8 cellular contexts compared by ENCODE assay signal in genomic region chr14:20652996-20653975, GRCh38. TPM values are rescaled to one million over a fixed set of nuclear protein-coding genes. Genes with fewer than 3 reads are reported as not detected.
DNase-seq lines count a peak whose midpoint lies in the region; ATAC-seq lines count a peak whose summit lies in the region.

No MANE protein-coding gene starts in this region.

- H3K27ac Mint-ChIP-seq in IgD-negative memory B cell, result peak overlapping the region in 2 of 3 donors; percentile 36 to 94
- no peak overlapping the region for H3K27ac Mint-ChIP-seq in activated T-helper 17 cell treated with anti-CD3 and anti-CD28 coated beads, Interleukin-2, amount 50 U/mL, for 72 hours
- H3K27ac Mint-ChIP-seq in immature natural killer cell, result no peak overlapping the region
- H3K27ac Mint-ChIP-seq in stimulated activated naive CD8-positive, alpha-beta T cell treated with anti-CD3 and anti-CD28 coated beads, Interleukin-15, amount 100 ng/mL, for 72 hours, result peak overlapping the region in 1 of 2 donors; percentile 74

- peaks cover 7 to 18% (median 18%) of the 10 kb centered on the region in 3 donors for H3K4me1 Mint-ChIP-seq in IgD-negative memory B cell
- H3K4me1 Mint-ChIP-seq in activated T-helper 17 cell treated with anti-CD3 and anti-CD28 coated beads, Interleukin-2, amount 50 U/mL, for 72 hours, result peaks cover 14% of the 10 kb centered on the region
- H3K4me1 Mint-ChIP-seq in immature natural killer cell, result peaks cover 14 to 30% of the 10 kb centered on the region in 2 donors
- peaks cover 33% of the 10 kb centered on the region for H3K4me1 Mint-ChIP-seq in stimulated activated naive CD8-positive, alpha-beta T cell treated with anti-CD3 and anti-CD28 coated beads, Interleukin-15, amount 100 ng/mL, for 72 hours

- peaks cover 2% of the 10 kb centered on the region for H3K36me3 Mint-ChIP-seq in IgD-negative memory B cell
- H3K36me3 Mint-ChIP-seq in activated T-helper 17 cell treated with anti-CD3 and anti-CD28 coated beads, Interleukin-2, amount 50 U/mL, for 72 hours (ENCODE audit: low read depth), result no peaks in the 10 kb centered on the region
- no peaks in the 10 kb centered on the region for H3K36me3 Mint-ChIP-seq in immature natural killer cell

- H3K27me3 Mint-ChIP-seq in IgD-negative memory B cell (peaks cover 37% of the 10 kb centered on the region), immature natural killer cell (ENCODE audit: low read depth in 3 of 3) (peaks cover 23 to 41% (median 24%) of the 10 kb centered on the region in 3 donors)
- H3K27me3 Mint-ChIP-seq in activated T-helper 17 cell treated with anti-CD3 and anti-CD28 coated beads, Interleukin-2, amount 50 U/mL, for 72 hours, result peaks cover 58% of the 10 kb centered on the region
- peaks cover 80% of the 10 kb centered on the region for H3K27me3 Mint-ChIP-seq in stimulated activated naive CD8-positive, alpha-beta T cell treated with anti-CD3 and anti-CD28 coated beads, Interleukin-15, amount 100 ng/mL, for 72 hours

- H3K9me3 Mint-ChIP-seq in IgD-negative memory B cell, result no peaks in the 10 kb centered on the region
- no peaks in the 10 kb centered on the region for H3K9me3 Mint-ChIP-seq in activated T-helper 17 cell treated with anti-CD3 and anti-CD28 coated beads, Interleukin-2, amount 50 U/mL, for 72 hours
- no peaks in the 10 kb centered on the region for H3K9me3 Mint-ChIP-seq in immature natural killer cell
- H3K9me3 Mint-ChIP-seq in stimulated activated naive CD8-positive, alpha-beta T cell treated with anti-CD3 and anti-CD28 coated beads, Interleukin-15, amount 100 ng/mL, for 72 hours, result no peaks in the 10 kb centered on the region

- peak; percentile 70 for ATAC-seq in activated T-helper 17 cell treated with anti-CD3 and anti-CD28 coated beads, Interleukin-2, amount 50 U/mL, for 72 hours (replicated peaks)
- peak; percentile 88 for ATAC-seq in stimulated activated naive CD8-positive, alpha-beta T cell treated with anti-CD3 and anti-CD28 coated beads, Interleukin-15, amount 100 ng/mL, for 72 hours
- ATAC-seq in GM21360 (IDR thresholded peaks at IDR 0.05; ENCODE audit: unreplicated experiment) (no peak), HG02678 (IDR thresholded peaks at IDR 0.05; ENCODE audit: unreplicated experiment) (no peak)

- DNase-seq in ELF-1 (ENCODE audit: low read depth, low spot score) (peak; percentile 96), immature natural killer cell (peak in 1 of 3 donors; percentile 31), SK-N-DZ (ENCODE audit: low spot score) (no peak)
- DNase-seq in stimulated activated naive CD8-positive, alpha-beta T cell treated with anti-CD3 and anti-CD28 coated beads, Interleukin-15, amount 100 ng/mL, for 72 hours, result peak; percentile 51 to 80

- H3K4me3 Mint-ChIP-seq in IgD-negative memory B cell, result peak overlapping the region; percentile 47 to 74 (median 70)
- peak overlapping the region; percentile 50 for H3K4me3 Mint-ChIP-seq in activated T-helper 17 cell treated with anti-CD3 and anti-CD28 coated beads, Interleukin-2, amount 50 U/mL, for 72 hours
- H3K4me3 Mint-ChIP-seq in immature natural killer cell, result peak overlapping the region; percentile 40 to 55 (median 46)
- peak overlapping the region; percentile 75 to 78 for H3K4me3 Mint-ChIP-seq in stimulated activated naive CD8-positive, alpha-beta T cell treated with anti-CD3 and anti-CD28 coated beads, Interleukin-15, amount 100 ng/mL, for 72 hours

RNA-seq across cellular contexts. Expression of gene OR6S1, which starts 11.8 kb away (rescaled TPM):
- polyA plus RNA-seq in IgD-negative memory B cell (not detected), immature natural killer cell (not detected)
- not detected for total RNA-seq in activated T-helper 17 cell treated with anti-CD3 and anti-CD28 coated beads, Interleukin-2, amount 50 U/mL, for 72 hours
- not detected in 2 replicates for polyA plus RNA-seq in SK-N-DZ (2014; cell fraction: cytosol; rRNA removed)
- not detected in 2 replicates for polyA plus RNA-seq in SK-N-DZ (2014; cell fraction: nucleus; rRNA removed)

RNA-seq across cellular contexts. Expression of gene RNASE4, which starts 31.1 kb away (rescaled TPM):
- polyA plus RNA-seq in IgD-negative memory B cell (9.0 TPM), immature natural killer cell (1 to 10 TPM in 1 of 3 donors, under 1 TPM in 2; 0.50 to 1.6 (median 0.82) TPM)
- 1 to 10 TPM; 1.0 to 6.1 TPM for total RNA-seq in activated T-helper 17 cell treated with anti-CD3 and anti-CD28 coated beads, Interleukin-2, amount 50 U/mL, for 72 hours
- 0.20 and 1.4 TPM in 2 replicates for polyA plus RNA-seq in SK-N-DZ (2014; cell fraction: cytosol; rRNA removed)
- polyA plus RNA-seq in SK-N-DZ (2014; cell fraction: nucleus; rRNA removed), result not detected in 2 replicates

RNA-seq across cellular contexts. Expression of gene ANG, which starts 35.3 kb away (rescaled TPM):
- polyA plus RNA-seq in IgD-negative memory B cell (9.9 TPM), immature natural killer cell (1 to 10 TPM in 1 of 3 donors, under 1 TPM in 1, not detected in 1; 0.94 to 2.1 TPM)
- total RNA-seq in activated T-helper 17 cell treated with anti-CD3 and anti-CD28 coated beads, Interleukin-2, amount 50 U/mL, for 72 hours, result 10 to 100 TPM in 1 of 2 donors, 1 to 10 TPM in 1; 3.6 to 11.1 TPM
- polyA plus RNA-seq in SK-N-DZ (2014; cell fraction: cytosol; rRNA removed), result 0.17 TPM in 1 of 2 replicates, not detected in the other
- 0.19 TPM in 1 of 2 replicates, not detected in the other for polyA plus RNA-seq in SK-N-DZ (2014; cell fraction: nucleus; rRNA removed)

Comparison
In these comparisons a context has a peak if more than half of its experiments do, and no peak if none do; other contexts are left out.
1. H3K27ac Mint-ChIP-seq: peak in IgD-negative memory B cell (2 of 3); none in activated T-helper 17 cell treated with anti-CD3 and anti-CD28 coated beads, Interleukin-2, amount 50 U/mL, for 72 hours (single experiment) and immature natural killer cell (0 of 6).
2. ATAC-seq: peak in activated T-helper 17 cell treated with anti-CD3 and anti-CD28 coated beads, Interleukin-2, amount 50 U/mL, for 72 hours (single experiment) and stimulated activated naive CD8-positive, alpha-beta T cell treated with anti-CD3 and anti-CD28 coated beads, Interleukin-15, amount 100 ng/mL, for 72 hours (single experiment); none in GM21360 (single experiment) and HG02678 (single experiment).
3. Peak in every context shown above with its lines, with median percentiles within 50 percentile points of each other: H3K4me3 Mint-ChIP-seq.